27 cellular contexts compared by ENCODE assay signal in the genomic region with DNA sequence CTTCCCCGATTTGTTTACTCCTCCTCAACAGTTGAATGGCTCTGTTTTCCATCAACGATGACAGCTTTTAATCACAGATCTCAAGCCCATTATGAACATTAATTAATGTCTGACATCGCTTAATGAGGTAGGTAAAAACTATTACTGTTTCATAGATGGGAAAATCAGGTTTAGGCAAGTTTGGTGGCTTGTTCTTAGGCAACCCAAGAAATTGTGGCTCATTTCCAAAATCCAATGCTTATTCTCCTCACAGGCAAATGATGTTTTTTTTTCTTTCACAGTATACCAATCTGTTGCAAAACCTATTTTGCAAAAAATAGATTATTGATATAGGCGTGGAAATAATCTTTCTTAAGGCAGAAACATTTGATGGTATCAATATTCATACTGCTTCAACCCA.
"Had no signal": no experiment of that assay in that cellular context is flagged by ENCODE, and none has a peak within 500 bp of the region (broad histone marks: within the 10 kb centered on the region; RNA-seq: fewer than 3 reads in every experiment).

No MANE protein-coding gene starts in this region.

- H3K27me3 Mint-ChIP-seq: activated CD8-positive, alpha-beta T cell treated with anti-CD3 and anti-CD28 coated beads for 36 hours; activated naive CD8-positive, alpha-beta T cell treated with anti-CD3 and anti-CD28 coated beads, Interleukin-2, amount 50 U/mL, for 24 hours; IgD-negative memory B cell had no signal

- H3K36me3 ChIP-seq: ascending aorta, MG63, SJSA1 had no signal

- ATAC-seq: activated CD4-positive, CD25-positive, alpha-beta regulatory T cell treated with anti-CD3 and anti-CD28 coated beads, Interleukin-2, amount 50 U/mL, for 24 hours; activated CD8-positive, alpha-beta T cell treated with anti-CD3 and anti-CD28 coated beads for 36 hours; activated naive CD4-positive, alpha-beta T cell treated with anti-CD3 and anti-CD28 coated beads, Interleukin-2, amount 50 U/mL, for 72 hours; activated naive CD8-positive, alpha-beta T cell treated with anti-CD3 and anti-CD28 coated beads, Interleukin-2, amount 50 U/mL, for 24 hours; body of pancreas; PC-3 had no signal

- H3K9me3 Mint-ChIP-seq: activated naive CD4-positive, alpha-beta T cell treated with anti-CD3 and anti-CD28 coated beads, Interleukin-2, amount 50 U/mL, for 72 hours; T-helper 1 cell treated with Interleukin-12 subunit alpha and Interleukin-12 subunit beta and Interleukin-4 antibody, amounts not matched to agents 30 μg/mL and 1 μg/mL, for 36 hours had no signal

- H3K27ac ChIP-seq: ascending aorta, body of pancreas, KMS-11, SJSA1 had no signal

- H3K36me3 Mint-ChIP-seq: activated naive CD4-positive, alpha-beta T cell treated with anti-CD3 and anti-CD28 coated beads, Interleukin-2, amount 50 U/mL, for 72 hours; IgD-negative memory B cell had no signal

- H3K9me3 ChIP-seq: ascending aorta, body of pancreas, MG63, SJSA1 had no signal

- H3K27me3 ChIP-seq: ascending aorta, body of pancreas, MG63, SJSA1 had no signal

- H3K4me3 Mint-ChIP-seq: activated CD8-positive, alpha-beta T cell treated with anti-CD3 and anti-CD28 coated beads for 36 hours; activated naive CD8-positive, alpha-beta T cell treated with anti-CD3 and anti-CD28 coated beads, Interleukin-2, amount 50 U/mL, for 24 hours; IgD-negative memory B cell; T-helper 1 cell treated with Interleukin-12 subunit alpha and Interleukin-12 subunit beta and Interleukin-4 antibody, amounts not matched to agents 30 μg/mL and 1 μg/mL, for 36 hours had no signal

- H3K4me1 ChIP-seq: ascending aorta, body of pancreas had no signal

- DNase-seq: activated CD4-positive, alpha-beta T cell treated with anti-CD3 and anti-CD28 coated beads for 4 hours; activated CD8-positive, alpha-beta memory T cell treated with anti-CD3 and anti-CD28 coated beads, Interleukin-2, amount 50 U/mL, for 4 hours; activated CD8-positive, alpha-beta T cell treated with anti-CD3 and anti-CD28 coated beads for 36 hours; activated effector memory CD4-positive, alpha-beta T cell treated with anti-CD3 and anti-CD28 coated beads, Interleukin-2, amount 50 U/mL, for 16 hours; activated naive CD4-positive, alpha-beta T cell treated with Interleukin-2 at 50 U/mL for 16 hours; activated naive CD8-positive, alpha-beta T cell treated with anti-CD3 and anti-CD28 coated beads, Interleukin-2, amount 50 U/mL, for 24 hours; activated T-cell treated with anti-CD3 and anti-CD28 coated beads, Interleukin-2, amount 50 U/mL, for 1 hour; amniotic stem cell; body of pancreas; MG63; MV-4-11; NCI-H1092 treated with DMSO at 0.1 percent for 48 hours; NCI-H1436 treated with DMSO at 0.1 percent for 48 hours; NCI-H187; NCI-H2081; NCI-H446; NCI-H524; PC-3; SHP77 had no signal

- FAIRE-seq: RCC 7860 had no signal

- H3K27ac Mint-ChIP-seq: activated CD8-positive, alpha-beta T cell treated with anti-CD3 and anti-CD28 coated beads for 36 hours; activated naive CD4-positive, alpha-beta T cell treated with anti-CD3 and anti-CD28 coated beads, Interleukin-2, amount 50 U/mL, for 72 hours; activated naive CD8-positive, alpha-beta T cell treated with anti-CD3 and anti-CD28 coated beads, Interleukin-2, amount 50 U/mL, for 24 hours; IgD-negative memory B cell; T-helper 1 cell treated with Interleukin-12 subunit alpha and Interleukin-12 subunit beta and Interleukin-4 antibody, amounts not matched to agents 30 μg/mL and 1 μg/mL, for 36 hours had no signal

- H3K4me3 ChIP-seq: ascending aorta, body of pancreas, MG63, SJSA1 had no signal
